ENCODE assay signal across 8 cellular contexts in genomic region chr21:34130598-34130985, GRCh38. TPM values are rescaled to one million over a fixed set of nuclear protein-coding genes. Genes with fewer than 3 reads are reported as not detected.
DNase-seq lines count a peak whose midpoint lies in the region; ATAC-seq and TF ChIP-seq lines count a peak whose summit lies in the region.

No MANE protein-coding gene starts in this region.

- peak overlapping the region; percentile 96 for H3K27ac Mint-ChIP-seq in WTC11

- no peak for ATAC-seq in HCT116
- ATAC-seq in WTC11, result no peak

- no peak for TF ChIP-seq POLR2A in HCT116 (IDR thresholded peaks at IDR 0.05; ENCODE audit: borderline replicate concordance, extremely low read depth, insufficient read depth, insufficient read length)

- H4K20me1 ChIP-seq in HCT116 (ENCODE audit: insufficient read depth) (no peaks in the 10 kb centered on the region), hepatocyte (ENCODE audit: insufficient read depth, poor library complexity, severe bottlenecking) (no peaks in the 10 kb centered on the region)

- H3K4me3 Mint-ChIP-seq in WTC11, result peak overlapping the region; percentile 14

- no peak for TF ChIP-seq CTCF in HCT116 (IDR thresholded peaks at IDR 0.05 in 2 of 3, conservative IDR thresholded peaks at IDR 0.05 in 1 of 3; ENCODE audit: borderline replicate concordance in 1 of 3, insufficient read depth in 1 of 3, low read depth in 2 of 3, low read length in 2 of 3)
- TF ChIP-seq CTCF in WTC11 (IDR thresholded peaks at IDR 0.05), result no peak
- no peak for TF ChIP-seq CTCF in hepatocyte (IDR thresholded peaks at IDR 0.05; ENCODE audit: poor library complexity)

- no TSS peak for BruUV-seq in HCT116 (replicated peaks; lab: Mats Ljungman, UMichigan)

- H3K36me3 Mint-ChIP-seq in WTC11, result peaks cover 46% of the 10 kb centered on the region

- no peak for DNase-seq in HCT116 (ENCODE audit: low read depth, low spot score)
- no peak for DNase-seq in WTC11 (ENCODE audit: low spot score)
- no peak for DNase-seq in hepatocyte (ENCODE audit: low spot score)
- DNase-seq in NAMALWA (ENCODE audit: low spot score), result no peak
- no peak for DNase-seq in inferior parietal cortex (ENCODE audit: extremely low spot score)
- no peak for DNase-seq in retina
- no peak for DNase-seq in NCI-H1417 treated with DMSO at 0.1 percent for 48 hours (lab: John Stamatoyannopoulos, UW)

- H3K27me3 Mint-ChIP-seq in WTC11 (ENCODE audit: low read depth), result no peaks in the 10 kb centered on the region

- POLR2A ChIA-PET in HCT116 (lab: Charles Lee) (no interaction called here), WTC11 (lab: Charles Lee) (interaction anchor here (2.1 kb wide), 1 partner anchor 57 kb away, joined by 9 read pairs; the partner anchor contains the start of genes MRPS6 and SLC5A3)

- H3K27ac ChIP-seq in HCT116 (ENCODE audit: low read depth, low read length), result peak overlapping the region; percentile 34
- peak overlapping the region; percentile 88 for H3K27ac ChIP-seq in hepatocyte

- no peaks in the 10 kb centered on the region for H3K27me3 ChIP-seq in HCT116 (ENCODE audit: insufficient read depth, low read length)
- no peaks in the 10 kb centered on the region for H3K27me3 ChIP-seq in hepatocyte
- H3K27me3 ChIP-seq in skeletal muscle satellite cell (ENCODE audit: control insufficient read depth, insufficient read depth, low read length), result no peaks in the 10 kb centered on the region

- H3K9me2 ChIP-seq in HCT116 (ENCODE audit: insufficient read depth) (no peaks in the 10 kb centered on the region), hepatocyte (replicated peaks; ENCODE audit: insufficient read depth) (no peaks in the 10 kb centered on the region)

- no peak overlapping the region for H2AFZ ChIP-seq in HCT116 (ENCODE audit: low read depth, low read length, poor library complexity, severe bottlenecking)
- H2AFZ ChIP-seq in hepatocyte, result no peak overlapping the region

- H3K4me3 ChIP-seq in HCT116 (replicated peaks in 1 of 2; ENCODE audit: low read depth in 1 of 2, low read length in 2 of 2), result no peak overlapping the region
- H3K4me3 ChIP-seq in hepatocyte, result no peak overlapping the region
- H3K4me3 ChIP-seq in skeletal muscle satellite cell (ENCODE audit: low read length), result no peak overlapping the region

- 65% methylated on average over 3 of the region's 3 CpGs for WGBS in hepatocyte (ENCODE audit: low lambda C conversion rate, missing lambda C conversion rate)

- no peaks in the 10 kb centered on the region for H3K9me3 ChIP-seq in HCT116 (ENCODE audit: control insufficient read depth in 1 of 2, insufficient read depth in 1 of 2, low read depth in 1 of 2, low read length in 2 of 2)
- H3K9me3 ChIP-seq in hepatocyte (ENCODE audit: low read depth), result no peaks in the 10 kb centered on the region
- no peaks in the 10 kb centered on the region for H3K9me3 ChIP-seq in skeletal muscle satellite cell (replicated peaks; ENCODE audit: low read length)

- H3K36me3 ChIP-seq in HCT116 (ENCODE audit: control insufficient read depth in 1 of 2, insufficient read depth in 2 of 2, low read length in 2 of 2), result peaks cover 6% of the 10 kb centered on the region in 2 experiments; a peak in 2 of 4 replicates
- no peaks in the 10 kb centered on the region for H3K36me3 ChIP-seq in hepatocyte (replicated peaks; ENCODE audit: insufficient read depth, low read depth)
- H3K36me3 ChIP-seq in skeletal muscle satellite cell (ENCODE audit: insufficient read depth, low read length), result peaks cover 43% of the 10 kb centered on the region

- H3K4me1 ChIP-seq in HCT116 (ENCODE audit: control insufficient read depth in 1 of 2, insufficient read depth in 2 of 2, low read length in 2 of 2), result peaks cover 14 to 18% of the 10 kb centered on the region in 2 experiments; a peak in 3 of 4 replicates
- peaks cover 46% of the 10 kb centered on the region for H3K4me1 ChIP-seq in hepatocyte (ENCODE audit: insufficient read depth)
- peaks cover 42% of the 10 kb centered on the region for H3K4me1 ChIP-seq in skeletal muscle satellite cell (ENCODE audit: control insufficient read depth, insufficient read depth, low read length)

- 0 out of 2 replicates have a peak, but pooled peaks cover 3% of the 10 kb centered on the region for H3K9me3 Mint-ChIP-seq in WTC11

- TF ChIP-seq RAD21 in HCT116 (IDR thresholded peaks at IDR 0.05; ENCODE audit: low read depth), result no peak

- CTCF ChIA-PET in HCT116 (lab: Charles Lee) (no interaction called here), WTC11 (lab: Charles Lee) (interaction anchor here (0.9 to 3.5 kb wide), 4 partner anchors 71 to 218 kb away, joined by 3 to 22 read pairs (median 8); no protein-coding TSS in a partner anchor)

- peaks cover 76% of the 10 kb centered on the region for H3K79me2 ChIP-seq in HCT116 (ENCODE audit: insufficient read depth, low read length)
- peaks cover 77% of the 10 kb centered on the region for H3K79me2 ChIP-seq in hepatocyte

- peaks cover 81% of the 10 kb centered on the region for H3K4me1 Mint-ChIP-seq in WTC11

- RAD21 ChIA-PET in HCT116 (lab: Charles Lee; ENCODE audit: low non-redundant PET in 1 of 2, low total read pairs in 2 of 2, uncharacterized antibody in 2 of 2, unreplicated experiment in 2 of 2), result no interaction called here

- intact Hi-C loops in HCT116 (cut with micrococcal nuclease), result no loop called here

- H3K4me2 ChIP-seq in HCT116 (ENCODE audit: low read length), result no peak overlapping the region
- peak overlapping the region; percentile 70 for H3K4me2 ChIP-seq in hepatocyte
- peak overlapping the region; percentile 28 for H3K4me2 ChIP-seq in skeletal muscle satellite cell (ENCODE audit: low read length)

- H3K9ac ChIP-seq in HCT116 (ENCODE audit: low read length) (no peak overlapping the region), skeletal muscle satellite cell (ENCODE audit: low read depth, low read length) (no peak overlapping the region)

TF ChIP-seq in HCT116, 20 proteins besides CTCF, POLR2A, EP300 and RAD21:
- TF ChIP-seq POLR2AphosphoS5 (IDR thresholded peaks at IDR 0.05; ENCODE audit: low read depth, low read length) (no peak), ZFX (IDR thresholded peaks at IDR 0.05) (no peak)

TF ChIP-seq in WTC11, 78 proteins besides CTCF, POLR2A, EP300 and RAD21 (continues in another document):
- TF ChIP-seq CBFB (CRISPR knock-in tag; IDR thresholded peaks at IDR 0.05; ENCODE audit: low read depth) (no peak), CDX4 (CRISPR knock-in tag; IDR thresholded peaks at IDR 0.05; ENCODE audit: borderline replicate concordance) (no peak), NR2C2 (CRISPR knock-in tag; IDR thresholded peaks at IDR 0.05) (no peak), SMAD3 (CRISPR knock-in tag; IDR thresholded peaks at IDR 0.05; ENCODE audit: borderline replicate concordance) (no peak), AR (CRISPR knock-in tag; IDR thresholded peaks at IDR 0.05) (no peak), ESRRA (CRISPR knock-in tag; IDR thresholded peaks at IDR 0.05; ENCODE audit: borderline replicate concordance) (no peak), HMGXB4 (CRISPR knock-in tag; IDR thresholded peaks at IDR 0.05) (no peak), IRF2 (CRISPR knock-in tag; IDR thresholded peaks at IDR 0.05; ENCODE audit: borderline replicate concordance, low read depth) (no peak), MYBL2 (CRISPR knock-in tag; IDR thresholded peaks at IDR 0.05) (no peak), TEAD1 (CRISPR knock-in tag; IDR thresholded peaks at IDR 0.05) (no peak)

RNA-seq across cellular contexts. Expression of gene MRPS6, which starts 57.2 kb away (rescaled TPM):
- 55.1 TPM for total RNA-seq in HCT116 (2021; ENCODE audit: unreplicated experiment)
- 28.6 and 42.9 TPM in 2 replicates for polyA plus RNA-seq in HCT116 (2012)
- 109 to 133 TPM (median 111 TPM) in 3 replicates for total RNA-seq in WTC11 (2021)
- total RNA-seq in hepatocyte, result 54.9 and 72.3 TPM in 2 replicates
- polyA plus RNA-seq in hepatocyte, result 188 and 201 TPM in 2 replicates
- 26.1 and 35.4 TPM in 2 replicates for total RNA-seq in skeletal muscle satellite cell (2012; rRNA removed)

RNA-seq across cellular contexts. Expression of gene SLC5A3, which starts 57.2 kb away (rescaled TPM):
- total RNA-seq in HCT116 (2021; ENCODE audit: unreplicated experiment) (11.8 TPM), WTC11 (2021) (14.8 to 18.0 TPM (median 17.8 TPM) in 3 replicates), hepatocyte (64.0 and 67.1 TPM in 2 replicates)
- polyA plus RNA-seq in HCT116 (2012), result 2.3 and 2.8 TPM in 2 replicates
- 8.1 and 9.2 TPM in 2 replicates for polyA plus RNA-seq in hepatocyte
- 25.3 and 31.7 TPM in 2 replicates for total RNA-seq in skeletal muscle satellite cell (2012; rRNA removed)
